ENCODE assay signal across 16 cellular contexts in the genomic region with DNA sequence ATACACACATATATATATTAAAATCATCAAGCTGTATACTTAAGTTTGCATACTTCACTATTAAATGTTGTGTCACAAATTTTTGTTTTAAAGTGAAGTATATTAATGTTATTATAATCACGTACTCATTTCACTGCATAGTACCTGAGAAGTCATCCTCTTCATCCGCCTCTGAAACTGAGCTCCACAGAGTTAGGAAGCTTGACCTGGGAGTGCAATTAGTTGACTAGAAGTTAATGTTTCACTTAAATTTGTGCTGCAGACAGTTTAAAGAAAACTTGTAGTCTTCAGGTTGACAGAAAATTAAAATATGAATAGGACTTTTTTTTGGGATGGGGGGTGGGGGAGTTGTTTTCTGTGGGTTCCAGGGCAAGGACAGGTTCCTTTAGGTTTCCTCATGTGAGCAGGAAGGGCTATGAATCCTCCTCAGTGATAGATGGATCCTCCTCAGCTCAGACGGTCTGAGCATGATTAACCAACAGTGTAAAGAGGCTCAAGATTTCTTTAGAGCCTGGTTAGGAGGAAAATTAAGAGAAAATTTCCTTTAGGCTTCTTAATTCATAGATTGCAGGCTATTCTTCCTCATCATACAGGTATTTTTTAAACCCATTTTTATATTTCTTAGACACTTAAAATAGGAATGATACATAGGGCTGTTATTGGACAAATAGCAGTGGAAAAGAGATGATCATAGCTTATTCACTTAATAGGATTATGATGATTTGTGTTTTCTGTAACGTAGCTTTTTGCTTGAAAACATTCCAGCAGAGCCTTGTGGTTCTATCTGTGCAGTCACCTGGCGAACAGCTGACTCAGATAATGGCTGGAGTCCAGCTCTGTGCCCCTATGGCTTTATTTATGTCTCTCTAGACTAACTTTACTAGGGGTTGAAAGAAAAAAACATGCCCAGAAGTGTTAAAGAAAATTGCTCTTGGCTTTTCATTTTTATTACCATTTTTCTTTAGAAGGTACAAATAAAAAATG.
DNase-seq lines count a peak whose midpoint lies in the region; ATAC-seq, FAIRE-seq and TF ChIP-seq lines count a peak whose summit lies in the region.
"Had no signal": no experiment of that assay in that cellular context is flagged by ENCODE, and none has a peak within 500 bp of the region (broad histone marks: within the 10 kb centered on the region; RNA-seq: fewer than 3 reads in every experiment).

No MANE protein-coding gene starts in this region.

- intact Hi-C loops in left ventricle myocardium inferior (cut with micrococcal nuclease) (no loop called here), Right ventricle myocardium inferior (cut with DNase I) (no loop called here), kidney (cut with DNase I) (no loop called here)

- H3K36me3 ChIP-seq in left ventricle myocardium inferior: no peaks in the 10 kb centered on the region
- H3K36me3 ChIP-seq in astrocyte (ENCODE audit: insufficient read depth, low read length): no peaks in the 10 kb centered on the region
- peaks cover 0 to 4% of the 10 kb centered on the region in 2 donors for H3K36me3 ChIP-seq in kidney (ENCODE audit: control insufficient read depth in 1 of 2, insufficient read depth in 2 of 2, low read length in 2 of 2)
- H3K36me3 ChIP-seq in MG63: no peaks in the 10 kb centered on the region
- H3K36me3 ChIP-seq: ovary had no signal

- H3K4me3 ChIP-seq in left ventricle myocardium inferior (no peak overlapping the region), astrocyte (ENCODE audit: insufficient read depth, low read depth, low read length) (no peak overlapping the region), kidney (ENCODE audit: low read length in 2 of 2) (no peak overlapping the region), MG63 (no peak overlapping the region)
- H3K4me3 ChIP-seq: ovary had no signal

- no peaks in the 10 kb centered on the region for H3K36me3 Mint-ChIP-seq in astrocyte (ENCODE audit: low read depth, unreplicated experiment)
- H3K36me3 Mint-ChIP-seq in T-cell: no peaks in the 10 kb centered on the region

- no peak overlapping the region for H3K4me3 Mint-ChIP-seq in astrocyte (ENCODE audit: unreplicated experiment)
- H3K4me3 Mint-ChIP-seq in T-cell: no peak overlapping the region
- H3K4me3 Mint-ChIP-seq: brain had no signal

- H3K4me1 ChIP-seq in left ventricle myocardium inferior (peaks cover 23% of the 10 kb centered on the region), astrocyte (ENCODE audit: insufficient read depth, low read length) (no peaks in the 10 kb centered on the region), kidney (ENCODE audit: control insufficient read depth in 1 of 2, insufficient read depth in 1 of 2, low read depth in 1 of 2, low read length in 2 of 2) (peaks cover 4 to 6% of the 10 kb centered on the region in 2 donors)

- POLR2A ChIA-PET in T-cell (lab: Charles Lee): no interaction called here

- H2AFZ ChIP-seq in astrocyte (ENCODE audit: low read depth, low read length): no peak overlapping the region

- H3K27me3 Mint-ChIP-seq in astrocyte (ENCODE audit: low read depth, unreplicated experiment) (no peaks in the 10 kb centered on the region), T-cell (no peaks in the 10 kb centered on the region)
- H3K27me3 Mint-ChIP-seq: brain had no signal

- H4K20me1 ChIP-seq in astrocyte (ENCODE audit: insufficient read depth, low read length): no peaks in the 10 kb centered on the region

- no peak for ATAC-seq in Right ventricle myocardium inferior
- ATAC-seq in T-cell (replicated peaks in 1 of 4): no peak
- ATAC-seq in GM21381 (IDR thresholded peaks at IDR 0.05; ENCODE audit: unreplicated experiment): no peak

- H3K9me3 ChIP-seq in left ventricle myocardium inferior (replicated peaks) (no peaks in the 10 kb centered on the region), astrocyte (ENCODE audit: insufficient read depth, low read depth, low read length) (no peaks in the 10 kb centered on the region), kidney (ENCODE audit: control insufficient read depth in 1 of 2, low read length in 2 of 2) (no peaks in the 10 kb centered on the region), MG63 (no peaks in the 10 kb centered on the region)
- H3K9me3 ChIP-seq: ovary had no signal

- no peak overlapping the region for H3K4me2 ChIP-seq in astrocyte (ENCODE audit: low read length)

- H3K4me1 Mint-ChIP-seq in astrocyte (ENCODE audit: low read depth, unreplicated experiment) (peaks cover 10% of the 10 kb centered on the region), T-cell (no peaks in the 10 kb centered on the region)

- no peak for TF ChIP-seq CTCF in left ventricle myocardium inferior (IDR thresholded peaks at IDR 0.05; ENCODE audit: borderline replicate concordance)
- no peak for TF ChIP-seq CTCF in astrocyte (IDR thresholded peaks at IDR 0.05; ENCODE audit: insufficient read depth, low read depth, low read length)
- no peak for TF ChIP-seq CTCF in kidney (IDR thresholded peaks at IDR 0.05; ENCODE audit: borderline replicate concordance, extremely low read depth, insufficient read depth)

- no peak overlapping the region for H3K27ac Mint-ChIP-seq in astrocyte (ENCODE audit: unreplicated experiment)
- no peak overlapping the region for H3K27ac Mint-ChIP-seq in T-cell

- H3K9ac ChIP-seq in astrocyte (ENCODE audit: low read length) (no peak overlapping the region), kidney (ENCODE audit: low read length in 2 of 2) (no peak overlapping the region)

- H3K27ac ChIP-seq in left ventricle myocardium inferior (replicated peaks) (peak overlapping the region; percentile 27), astrocyte (ENCODE audit: low read depth, low read length) (no peak overlapping the region), kidney (ENCODE audit: low read depth in 2 of 2, low read length in 2 of 2) (no peak overlapping the region)
- H3K27ac ChIP-seq: ovary had no signal

- H3K27me3 ChIP-seq in left ventricle myocardium inferior (ENCODE audit: low read depth) (no peaks in the 10 kb centered on the region), astrocyte (ENCODE audit: insufficient read depth, low read length) (no peaks in the 10 kb centered on the region), MG63 (no peaks in the 10 kb centered on the region)
- H3K27me3 ChIP-seq: ovary had no signal

- H3K79me2 ChIP-seq in astrocyte (ENCODE audit: insufficient read depth, low read length): no peaks in the 10 kb centered on the region

- FAIRE-seq in astrocyte (lab: Jason Lieb, UNC) (no peak), kidney (lab: Jason Lieb, UNC) (peak; percentile 73)

- DNase-seq in left ventricle myocardium inferior: no peak
- no peak for DNase-seq in Right ventricle myocardium inferior (ENCODE audit: missing footprints)
- peak; percentile 55 for DNase-seq in astrocyte (ENCODE audit: low read depth)
- DNase-seq in kidney: no peak
- DNase-seq in T-cell: no peak
- no peak for DNase-seq in MG63
- no peak for DNase-seq in Ammon's horn (ENCODE audit: low spot score)
- DNase-seq: effector memory CD4-positive, alpha-beta T cell; MV-4-11; NCI-H2081; NCI-H69; ovary; stimulated activated CD4-positive, alpha-beta T cell treated with anti-CD3 and anti-CD28 coated beads, Interleukin-15, amount 100 ng/mL, for 24 hours; T-helper 1 cell had no signal

- CTCF ChIA-PET in T-cell (lab: Charles Lee): interaction anchor here in 1 of 2 donors (0.5 kb wide), 1 partner anchor 803 kb away, joined by 6 read pairs; no protein-coding TSS in a partner anchor

- H3K9me3 Mint-ChIP-seq in astrocyte (ENCODE audit: unreplicated experiment): no peaks in the 10 kb centered on the region
- peaks cover 0 to 5% (median 0%) of the 10 kb centered on the region in 3 donors for H3K9me3 Mint-ChIP-seq in T-cell
